Comparison of ENCODE assay signal across 9 cellular contexts in the genomic region with DNA sequence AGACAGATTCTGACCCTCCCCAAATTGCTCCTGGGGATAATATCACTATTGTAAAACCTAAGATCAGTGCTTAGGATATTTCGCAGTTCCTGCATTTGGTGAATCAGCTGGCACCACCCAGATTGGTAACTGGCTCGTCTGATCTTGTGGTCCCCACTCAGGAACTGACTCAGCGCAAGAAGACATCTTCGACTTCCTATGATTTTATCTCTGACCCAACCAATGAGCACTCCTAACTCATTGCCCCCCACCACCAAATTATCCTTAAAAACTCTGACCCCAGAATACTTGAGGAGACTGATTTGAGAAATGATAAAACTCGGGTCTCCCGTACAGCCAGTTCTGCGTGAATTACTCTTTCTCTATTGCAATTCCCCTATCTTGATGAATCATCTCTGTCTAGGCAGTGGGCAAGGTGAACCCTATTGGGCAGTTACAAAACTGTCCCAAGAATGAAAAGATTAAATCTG. TPM values are rescaled to one million over a fixed set of nuclear protein-coding genes. Genes with fewer than 3 reads are reported as not detected.
A peak's percentile ranks its signal among the peaks of the same experiment; 100 is the strongest.
DNase-seq lines count a peak whose midpoint lies in the region; ATAC-seq, FAIRE-seq and TF ChIP-seq lines count a peak whose summit lies in the region.
"Had no signal": no experiment of that assay in that cellular context is flagged by ENCODE, and none has a peak within 500 bp of the region (broad histone marks: within the 10 kb centered on the region; RNA-seq: fewer than 3 reads in every experiment).

No MANE protein-coding gene starts in this region.

- H3K36me3 ChIP-seq in mucosa of descending colon (ENCODE audit: low read depth) = no peaks in the 10 kb centered on the region

- peak overlapping the region; percentile 10; the same call in 1 of the 2 replicates for H3K4me3 ChIP-seq in AG09309 (ENCODE audit: control insufficient read depth, low read depth, low read length)
- H3K4me3 ChIP-seq in mucosa of descending colon = no peak overlapping the region

- DNase-seq in AG09309 (ENCODE audit: low read depth) (no peak), NOMO-1 (lab: John Stamatoyannopoulos, UW; ENCODE audit: unreplicated experiment in 2 of 2) (peak; percentile 82 to 92), mucosa of descending colon (no peak), substantia nigra (lab: John Stamatoyannopoulos, UW) (no peak), urothelium cell line (ENCODE audit: low spot score) (no peak)
- DNase-seq in activated T-cell treated with anti-CD3 and anti-CD28 coated beads, Interleukin-2, amount 50 U/mL, for 1 hour = peak; percentile 46

- intact Hi-C loops in mucosa of descending colon (cut with DNase I, micrococcal nuclease) = no loop called here

- H3K4me1 ChIP-seq in mucosa of descending colon (ENCODE audit: low read depth) = no peaks in the 10 kb centered on the region

- no peak for FAIRE-seq in urothelium cell line (lab: Jason Lieb, UNC)

- TF ChIP-seq CTCF in AG09309 (IDR thresholded peaks at IDR 0.05; ENCODE audit: control insufficient read depth, insufficient read depth, low read depth, low read length, missing control alignments) = no peak
- no peak for TF ChIP-seq CTCF in mucosa of descending colon (IDR thresholded peaks at IDR 0.05)

- H3K27ac ChIP-seq in substantia nigra (ENCODE audit: low read depth, low read length, poor library complexity, severe bottlenecking) = no peak overlapping the region

- H3K9me3 ChIP-seq in mucosa of descending colon = no peaks in the 10 kb centered on the region

- ATAC-seq in mucosa of descending colon (peak; percentile 62), HG03378 (IDR thresholded peaks at IDR 0.05; ENCODE audit: unreplicated experiment) (no peak), HG03025 (IDR thresholded peaks at IDR 0.05; ENCODE audit: low FRiP score, unreplicated experiment) (no peak)

RNA-seq across cellular contexts. Expression of a gene that starts 20.2 kb away (rescaled TPM):
- 100 to 1,000 TPM in 1 of 3 donors, 10 to 100 TPM in 2; 10.3 to 211 (median 33.6) TPM for total RNA-seq in mucosa of descending colon

RNA-seq across cellular contexts. Expression of a gene that starts 55.7 kb away (rescaled TPM):
- under 1 TPM in 2 of 3 donors, not detected in 1; 0.22 to 0.27 TPM for total RNA-seq in mucosa of descending colon
- total RNA-seq: SK-MEL-5 had no signal

Comparison
In these comparisons a context has a peak if more than half of its experiments do, and no peak if none do; other contexts are left out.
1. DNase-seq: peak in NOMO-1 (2 of 2) and activated T-cell treated with anti-CD3 and anti-CD28 coated beads, Interleukin-2, amount 50 U/mL, for 1 hour (single experiment); none in AG09309 (single experiment), mucosa of descending colon (0 of 3), substantia nigra (0 of 49) and urothelium cell line (single experiment).